ENCODE assay signal across 8 cellular contexts in genomic region chr17:81703747-81704654, GRCh38. TPM values are rescaled to one million over a fixed set of nuclear protein-coding genes. Genes with fewer than 3 reads are reported as not detected.
DNase-seq lines count a peak whose midpoint lies in the region; ATAC-seq and TF ChIP-seq lines count a peak whose summit lies in the region.

No MANE protein-coding gene starts in this region.

- intact Hi-C loops in dorsolateral prefrontal cortex (cut with DNase I): loop anchor here (2.0 to 5.0 kb wide), 3 partner anchors 19 to 128 kb away; partner anchors contain the start of genes CCDC137 (in 1 of the 2), HGS (in 1 of the 2), MCRIP1 (in 1 of the 2) and OXLD1 (in 1 of the 2)

- TF ChIP-seq CTCF in LNCaP clone FGC (IDR thresholded peaks at IDR 0.05; ENCODE audit: control insufficient read depth, extremely low read depth, insufficient read depth) (no peak), dorsolateral prefrontal cortex (IDR thresholded peaks at IDR 0.05 in 54 of 56, conservative IDR thresholded peaks at IDR 0.05 in 2 of 56; ENCODE audit: low read depth in 1 of 56, partially characterized antibody in 56 of 56) (no peak)

- H3K9me3 ChIP-seq in ES-I3 (ENCODE audit: control insufficient read depth, insufficient read depth, low read length): no peaks in the 10 kb centered on the region

- peak overlapping the region in 50 of 59 donors; percentile 65 to 98 (median 89) for H3K27ac ChIP-seq in dorsolateral prefrontal cortex

- H3K36me3 Mint-ChIP-seq in natural killer cell treated with Interleukin-12 subunit alpha and Interleukin-12 subunit beta and Interleukin-15 and Interleukin-18, amount 100 ng/mL, for 72 hours: peaks cover 4% of the 10 kb centered on the region

- no peaks in the 10 kb centered on the region for H3K9me3 Mint-ChIP-seq in natural killer cell treated with Interleukin-12 subunit alpha and Interleukin-12 subunit beta and Interleukin-15 and Interleukin-18, amount 100 ng/mL, for 72 hours

- H3K4me3 Mint-ChIP-seq in natural killer cell treated with Interleukin-12 subunit alpha and Interleukin-12 subunit beta and Interleukin-15 and Interleukin-18, amount 100 ng/mL, for 72 hours: peak overlapping the region; percentile 66

- DNase-seq in LNCaP clone FGC (ENCODE audit: low read depth) (no peak), dorsolateral prefrontal cortex (no peak), GF-D8 (lab: John Stamatoyannopoulos, UW) (no peak), EL (no peak), anterior cingulate cortex (lab: John Stamatoyannopoulos, UW) (no peak)
- DNase-seq in natural killer cell treated with Interleukin-12 subunit alpha and Interleukin-12 subunit beta and Interleukin-15 and Interleukin-18, amount 100 ng/mL, for 72 hours (ENCODE audit: low spot score): no peak

- peak overlapping the region; percentile 90 for H3K9ac ChIP-seq in ES-I3 (ENCODE audit: low read depth, low read length)

- peaks cover 21% of the 10 kb centered on the region for H3K36me3 ChIP-seq in ES-I3 (ENCODE audit: insufficient read depth, low read length)

- no peak for ATAC-seq in natural killer cell treated with Interleukin-12 subunit alpha and Interleukin-12 subunit beta and Interleukin-15 and Interleukin-18, amount 100 ng/mL, for 72 hours
- no peak for ATAC-seq in HG03521 (IDR thresholded peaks at IDR 0.05; ENCODE audit: unreplicated experiment)

- H3K27me3 ChIP-seq in dorsolateral prefrontal cortex: no peaks in the 10 kb centered on the region

- H3K27me3 Mint-ChIP-seq in natural killer cell treated with Interleukin-12 subunit alpha and Interleukin-12 subunit beta and Interleukin-15 and Interleukin-18, amount 100 ng/mL, for 72 hours: no peaks in the 10 kb centered on the region

- H3K27ac Mint-ChIP-seq in natural killer cell treated with Interleukin-12 subunit alpha and Interleukin-12 subunit beta and Interleukin-15 and Interleukin-18, amount 100 ng/mL, for 72 hours: peak overlapping the region in 1 of 2 donors; percentile 61

- H3K4me1 Mint-ChIP-seq in natural killer cell treated with Interleukin-12 subunit alpha and Interleukin-12 subunit beta and Interleukin-15 and Interleukin-18, amount 100 ng/mL, for 72 hours (ENCODE audit: low read depth in 2 of 2): peaks cover 15 to 18% of the 10 kb centered on the region in 2 donors

- H3K4me3 ChIP-seq in LNCaP clone FGC (ENCODE audit: low read depth, low read length) (peak overlapping the region; percentile 97), dorsolateral prefrontal cortex (peak overlapping the region; percentile 61 to 99 (median 95))

- H3K4me1 ChIP-seq in ES-I3 (ENCODE audit: insufficient read depth, low read length): peaks cover 7% of the 10 kb centered on the region; the same call in 1 of the 2 replicates

RNA-seq across cellular contexts. Expression of gene MRPL12, which starts 0.8 kb away (rescaled TPM):
- total RNA-seq in dorsolateral prefrontal cortex: 10 to 100 TPM; 25.2 to 52.1 (median 36.6) TPM
- 100 to 1,000 TPM in 1 of 2 donors, 10 to 100 TPM in 1; 98.7 to 226 TPM for total RNA-seq in natural killer cell treated with Interleukin-12 subunit alpha and Interleukin-12 subunit beta and Interleukin-15 and Interleukin-18, amount 100 ng/mL, for 72 hours

RNA-seq across cellular contexts. Expression of gene SLC25A10, which starts 8.1 kb away (rescaled TPM):
- 10 to 100 TPM in 74 of 120 experiments, 1 to 10 TPM in 46; 6.0 to 17.0 (median 10.4) TPM for total RNA-seq in dorsolateral prefrontal cortex
- total RNA-seq in natural killer cell treated with Interleukin-12 subunit alpha and Interleukin-12 subunit beta and Interleukin-15 and Interleukin-18, amount 100 ng/mL, for 72 hours: 10 to 100 TPM; 17.5 to 36.3 TPM

RNA-seq across cellular contexts. Expression of gene HGS, which starts 20.2 kb away (rescaled TPM):
- 100 to 1,000 TPM in 83 of 120 experiments, 10 to 100 TPM in 37; 84.6 to 142 (median 106) TPM for total RNA-seq in dorsolateral prefrontal cortex
- total RNA-seq in natural killer cell treated with Interleukin-12 subunit alpha and Interleukin-12 subunit beta and Interleukin-15 and Interleukin-18, amount 100 ng/mL, for 72 hours: 100 to 1,000 TPM; 140 to 220 TPM

RNA-seq across cellular contexts. Expression of gene ARL16, which starts 20.4 kb away (rescaled TPM):
- total RNA-seq in dorsolateral prefrontal cortex: 10 to 100 TPM; 20.4 to 50.6 (median 36.9) TPM
- 10 to 100 TPM; 35.5 to 54.7 TPM for total RNA-seq in natural killer cell treated with Interleukin-12 subunit alpha and Interleukin-12 subunit beta and Interleukin-15 and Interleukin-18, amount 100 ng/mL, for 72 hours

RNA-seq across cellular contexts. Expression of gene CCDC137, which starts 37.5 kb away (rescaled TPM):
- total RNA-seq in dorsolateral prefrontal cortex: 10 to 100 TPM in 116 of 120 experiments, 1 to 10 TPM in 4; 9.0 to 20.1 (median 13.5) TPM
- 10 to 100 TPM; 38.0 to 90.1 TPM for total RNA-seq in natural killer cell treated with Interleukin-12 subunit alpha and Interleukin-12 subunit beta and Interleukin-15 and Interleukin-18, amount 100 ng/mL, for 72 hours
